8 cellular contexts compared by ENCODE assay signal in genomic region chr2:170928036-170928823, GRCh38. TPM values are rescaled to one million over a fixed set of nuclear protein-coding genes. Genes with fewer than 3 reads are reported as not detected.
DNase-seq lines count a peak whose midpoint lies in the region; ATAC-seq and TF ChIP-seq lines count a peak whose summit lies in the region.

No MANE protein-coding gene starts in this region.

- 68 to 74% methylated on average over 17 of the region's 17 CpGs for WGBS in upper lobe of left lung, 2 donors

- H3K9me3 ChIP-seq in OCI-LY3 (ENCODE audit: insufficient read depth, low read length) (peaks cover 18% of the 10 kb centered on the region), upper lobe of left lung (no peaks in the 10 kb centered on the region)

- H3K9me3 Mint-ChIP-seq in memory B cell: no peaks in the 10 kb centered on the region

- H3K27me3 ChIP-seq in OCI-LY3 (ENCODE audit: low read depth, low read length) (no peaks in the 10 kb centered on the region), upper lobe of left lung (no peaks in the 10 kb centered on the region)

- peaks cover 27% of the 10 kb centered on the region for H3K36me3 ChIP-seq in OCI-LY3 (replicated peaks; ENCODE audit: low read depth, low read length)
- no peaks in the 10 kb centered on the region for H3K36me3 ChIP-seq in upper lobe of left lung

- ATAC-seq in memory B cell (ENCODE audit: low read depth) (no peak), upper lobe of left lung (ENCODE audit: low FRiP score in 2 of 2) (no peak), HG03439 (IDR thresholded peaks at IDR 0.05; ENCODE audit: unreplicated experiment) (no peak), GM18858 (IDR thresholded peaks at IDR 0.05; ENCODE audit: unreplicated experiment) (no peak)

- H3K9ac ChIP-seq in OCI-LY3 (ENCODE audit: low read length): peak overlapping the region; percentile 97

- H3K79me2 ChIP-seq in OCI-LY3 (ENCODE audit: low read length): peaks cover 49% of the 10 kb centered on the region

- H3K27me3 Mint-ChIP-seq in memory B cell: no peaks in the 10 kb centered on the region

- H3K27ac ChIP-seq in OCI-LY3 (ENCODE audit: low read length) (peak overlapping the region; percentile 76), upper lobe of left lung (peak overlapping the region; percentile 86 to 99 (median 94))

- H3K4me3 ChIP-seq in GM12865 (ENCODE audit: low read depth, low read length): peak overlapping the region; percentile 62
- peak overlapping the region; percentile 100 for H3K4me3 ChIP-seq in OCI-LY3 (ENCODE audit: low read length)
- peak overlapping the region in 3 of 4 donors; percentile 65 to 97 (median 71) for H3K4me3 ChIP-seq in upper lobe of left lung

- H3K36me3 Mint-ChIP-seq in memory B cell: peaks cover 2% of the 10 kb centered on the region

- H2AFZ ChIP-seq in OCI-LY3 (ENCODE audit: low read depth, low read length): peak overlapping the region; percentile 94

- H4K20me1 ChIP-seq in OCI-LY3 (ENCODE audit: insufficient read depth, low read length): peaks cover 33% of the 10 kb centered on the region

- peaks cover 21% of the 10 kb centered on the region for H3K4me1 ChIP-seq in OCI-LY3 (ENCODE audit: low read length)
- peaks cover 29 to 34% (median 30%) of the 10 kb centered on the region in 4 donors for H3K4me1 ChIP-seq in upper lobe of left lung

- H3K4me1 Mint-ChIP-seq in memory B cell: peaks cover 18% of the 10 kb centered on the region

- peak overlapping the region; percentile 87 for H3K4me3 Mint-ChIP-seq in memory B cell

- no peak for TF ChIP-seq EP300 in upper lobe of left lung (IDR thresholded peaks at IDR 0.05)

- no peak for TF ChIP-seq CTCF in GM12865 (IDR thresholded peaks at IDR 0.05; ENCODE audit: insufficient read depth, low read depth, low read length, missing control alignments)
- no peak for TF ChIP-seq CTCF in OCI-LY3 (IDR thresholded peaks at IDR 0.05; ENCODE audit: low read depth, low read length)
- no peak for TF ChIP-seq CTCF in upper lobe of left lung (IDR thresholded peaks at IDR 0.05)

- peak overlapping the region; percentile 81 for H3K27ac Mint-ChIP-seq in memory B cell

- TF ChIP-seq POLR2A in upper lobe of left lung (IDR thresholded peaks at IDR 0.05): no peak

- peak overlapping the region; percentile 75 for H3K4me2 ChIP-seq in OCI-LY3 (ENCODE audit: low read length)

- DNase-seq in AG08396 (ENCODE audit: low spot score) (peak; percentile 9), GM12865 (ENCODE audit: low read depth) (peak; percentile 28), cerebellum (ENCODE audit: low spot score) (peak; percentile 8), memory B cell (ENCODE audit: low spot score in 2 of 2) (no peak), upper lobe of left lung (no peak)

RNA-seq across cellular contexts. Expression of gene GORASP2, which starts 0.8 kb away (rescaled TPM):
- total RNA-seq in cerebellum: 25.0 TPM
- 10 to 100 TPM; 14.7 to 80.7 (median 59.5) TPM for total RNA-seq in upper lobe of left lung

Comparison
In these comparisons a context has a peak if more than half of its experiments do, and no peak if none do; other contexts are left out.
1. DNase-seq: peak in AG08396 (single experiment), GM12865 (single experiment) and cerebellum (single experiment); none in memory B cell (0 of 2) and upper lobe of left lung (0 of 2).
2. Peak in every context shown above with its lines, with median percentiles within 50 percentile points of each other: H3K4me3 ChIP-seq.